In the genomic region with DNA sequence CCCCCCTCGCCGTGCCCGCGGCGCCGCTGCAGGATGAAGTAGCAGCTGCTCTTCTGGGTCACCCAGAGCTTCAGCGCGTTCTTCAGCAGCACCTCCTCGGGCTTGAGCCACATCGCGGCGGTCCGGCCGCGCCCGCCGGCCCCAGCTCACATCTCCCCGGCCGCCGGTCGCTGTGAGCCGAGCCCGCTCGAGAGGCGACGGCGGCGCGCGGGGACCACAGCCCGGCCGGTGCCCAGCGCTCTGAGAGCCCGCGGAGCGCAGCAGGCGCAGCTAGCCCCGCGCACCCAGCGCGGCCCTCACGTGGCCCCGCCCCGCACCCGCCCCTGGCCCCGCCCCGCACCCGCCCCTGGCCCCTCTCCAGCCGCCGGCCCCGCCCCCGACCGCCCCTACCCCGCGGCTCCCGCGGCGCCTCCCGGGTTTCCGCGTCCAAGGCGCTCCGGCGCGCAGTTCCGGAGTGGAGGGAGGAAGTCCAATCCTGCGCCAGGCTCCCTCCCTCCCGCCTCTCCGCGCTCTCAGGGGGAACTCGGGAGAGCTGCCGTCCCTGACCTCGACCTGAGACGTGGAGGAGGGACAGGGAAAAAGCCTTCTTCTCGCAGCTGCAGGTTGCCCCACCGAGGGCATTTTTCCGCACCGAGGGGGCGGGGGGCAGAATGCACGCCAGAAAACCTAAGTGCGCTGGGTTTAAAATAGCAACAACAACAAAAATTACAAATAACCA, we compare ENCODE assay signal across 8 cellular contexts. TPM values are rescaled to one million over a fixed set of nuclear protein-coding genes. Genes with fewer than 3 reads are reported as not detected.
A peak's percentile ranks its signal among the peaks of the same experiment; 100 is the strongest.
DNase-seq lines count a peak whose midpoint lies in the region; ATAC-seq and TF ChIP-seq lines count a peak whose summit lies in the region.

A gene (minus strand): TSS at position 242 of the 718 bp plus-strand sequence. CDS start 129 bp downstream, at position 113.

- WGBS in lung, 2 donors, result 0% methylated on average over 27 to 81 of the region's 81 CpGs

- peak; percentile 61 for ATAC-seq in HG03175 (IDR thresholded peaks at IDR 0.05; ENCODE audit: unreplicated experiment)
- peak; percentile 90 for ATAC-seq in lung (ENCODE audit: insufficient read depth, low FRiP score)

- no peaks in the 10 kb centered on the region for H3K27me3 ChIP-seq in lung (ENCODE audit: control insufficient read depth, insufficient read depth)

- TF ChIP-seq CTCF in lung (IDR thresholded peaks at IDR 0.05; ENCODE audit: control extremely low read depth, extremely low read depth), result no peak

- in situ Hi-C loops in GM18951 (cut with MboI; ENCODE audit: low sequenced_read_pairs, unreplicated experiment), result no loop called here

- peaks cover 12 to 14% of the 10 kb centered on the region in 2 donors for H3K4me1 ChIP-seq in lung (ENCODE audit: control insufficient read depth in 2 of 2, insufficient read depth in 2 of 2, low read length in 2 of 2)

- peak; percentile 1 for TF ChIP-seq POLR2A in GM18951 (IDR thresholded peaks at IDR 0.05; ENCODE audit: extremely low read depth, insufficient read depth, insufficient read length)

- peak within 1 kb of the TSS; percentile 88 for H3K4me3 ChIP-seq in lung

- no peaks in the 10 kb centered on the region for H3K36me3 ChIP-seq in lung (ENCODE audit: control insufficient read depth in 2 of 2, insufficient read depth in 2 of 2, low read length in 2 of 2)

- no peaks in the 10 kb centered on the region for H3K9me3 ChIP-seq in lung (ENCODE audit: control insufficient read depth in 2 of 2, insufficient read depth in 1 of 2, low read length in 1 of 2)

- H3K27ac ChIP-seq in lung (ENCODE audit: low read depth in 1 of 2, low read length in 1 of 2), result peak within 1 kb of the TSS; percentile 80 to 93

- DNase-seq in AG08396 (ENCODE audit: low spot score), result peak; percentile 97
- DNase-seq in NCI-H69 (lab: John Stamatoyannopoulos, UW), result peak; percentile 93
- DNase-seq in activated CD8-positive, alpha-beta memory T cell treated with anti-CD3 and anti-CD28 coated beads for 24 hours, result peak; percentile 89
- peak; percentile 54 for DNase-seq in effector CD8-positive, alpha-beta T cell (lab: John Stamatoyannopoulos, UW)
- DNase-seq in lung (ENCODE audit: low spot score), result peak; percentile 88
- peak in 2 of 3 donors; percentile 37 to 53 for DNase-seq in stimulated activated CD4-positive, alpha-beta T cell treated with anti-CD3 and anti-CD28 coated beads, TNF-alpha, amount 100 ng/mL, for 1 hour (ENCODE audit: low read depth in 3 of 3, low spot score in 1 of 3)

RNA-seq across cellular contexts. Expression of the gene that starts here (rescaled TPM):
- total RNA-seq in lung, result 10 to 100 TPM; 35.4 to 40.7 TPM
- polyA plus RNA-seq in lung, result 10 to 100 TPM; 15.8 to 24.1 TPM

Comparison
In these comparisons a context has a peak if more than half of its experiments do, and no peak if none do; other contexts are left out.
1. Peak in every context shown above with its lines: DNase-seq, ATAC-seq, H3K4me3 ChIP-seq and H3K27ac ChIP-seq.
2. DNase-seq: peak in every context shown above with its lines; median percentile 97 in AG08396; 93 in NCI-H69; 89 in activated CD8-positive, alpha-beta memory T cell treated with anti-CD3 and anti-CD28 coated beads for 24 hours; 88 in lung; 54 in effector CD8-positive, alpha-beta T cell; 45 in stimulated activated CD4-positive, alpha-beta T cell treated with anti-CD3 and anti-CD28 coated beads, TNF-alpha, amount 100 ng/mL, for 1 hour.